Comparison of ENCODE assay signal across 22 cellular contexts in genomic region chr1:111491070-111491469, GRCh38. TPM values are rescaled to one million over a fixed set of nuclear protein-coding genes. Genes with fewer than 3 reads are reported as not detected.
"Had no signal": no experiment of that assay in that cellular context is flagged by ENCODE, and none has a peak within 500 bp of the region (broad histone marks: within the 10 kb centered on the region; RNA-seq: fewer than 3 reads in every experiment).

No MANE protein-coding gene starts in this region.

- H3K36me3 Mint-ChIP-seq: T-cell had no signal

- H3K4me3 Mint-ChIP-seq: activated CD4-positive, alpha-beta T cell treated with anti-CD3 and anti-CD28 coated beads, Interleukin-2, amount 10 ng/mL, durations not matched to agents 24 days and 14 days; activated CD8-positive, alpha-beta T cell treated with anti-CD3 and anti-CD28 coated beads, Interleukin-2, amount 10 ng/mL, durations not matched to agents 7 days and 5 days; activated naive CD4-positive, alpha-beta T cell treated with anti-CD3 and anti-CD28 coated beads, Interleukin-2, amount 10 ng/mL, durations not matched to agents 7 days and 5 days; natural killer cell treated with Interleukin-12 subunit alpha and Interleukin-12 subunit beta and Interleukin-15 and Interleukin-18, amount 100 ng/mL, for 72 hours; stimulated activated naive CD8-positive, alpha-beta T cell treated with anti-CD3 and anti-CD28 coated beads, Interleukin-15, amount 100 ng/mL, for 72 hours; T-cell had no signal

- H3K27me3 ChIP-seq: brain microvascular endothelial cell, esophagus squamous epithelium, left lung had no signal

- H3K36me3 ChIP-seq: brain microvascular endothelial cell, esophagus squamous epithelium, left lung, thoracic aorta had no signal

- H3K27ac Mint-ChIP-seq: activated CD4-positive, alpha-beta T cell treated with anti-CD3 and anti-CD28 coated beads, Interleukin-2, amount 10 ng/mL, durations not matched to agents 24 days and 14 days; activated CD8-positive, alpha-beta T cell treated with anti-CD3 and anti-CD28 coated beads, Interleukin-2, amount 10 ng/mL, durations not matched to agents 7 days and 5 days; activated naive CD4-positive, alpha-beta T cell treated with anti-CD3 and anti-CD28 coated beads, Interleukin-2, amount 10 ng/mL, durations not matched to agents 7 days and 5 days; natural killer cell treated with Interleukin-12 subunit alpha and Interleukin-12 subunit beta and Interleukin-15 and Interleukin-18, amount 100 ng/mL, for 72 hours; stimulated activated naive CD8-positive, alpha-beta T cell treated with anti-CD3 and anti-CD28 coated beads, Interleukin-15, amount 100 ng/mL, for 72 hours; T-cell had no signal

- H3K4me1 ChIP-seq: esophagus squamous epithelium had no signal

- H3K9me3 ChIP-seq: esophagus squamous epithelium, left lung, thoracic aorta had no signal

- H3K4me1 Mint-ChIP-seq: T-cell had no signal

- H3K4me3 ChIP-seq: esophagus squamous epithelium, left lung, skin epidermis, thoracic aorta had no signal

- DNase-seq: activated CD4-positive, alpha-beta T cell treated with anti-CD3 and anti-CD28 coated beads, Interleukin-2, amount 10 ng/mL, durations not matched to agents 24 days and 14 days; activated CD4-positive, CD25-positive, alpha-beta regulatory T cell; activated CD8-positive, alpha-beta memory T cell treated with anti-CD3 and anti-CD28 coated beads, Interleukin-2, amount 50 U/mL, for 48 hours; activated CD8-positive, alpha-beta T cell treated with anti-CD3 and anti-CD28 coated beads, Interleukin-2, amount 10 ng/mL, durations not matched to agents 7 days and 5 days; activated effector memory CD4-positive, alpha-beta T cell treated with Interleukin-2 at 50 U/mL for 16 hours; activated naive CD4-positive, alpha-beta T cell treated with anti-CD3 and anti-CD28 coated beads, Interleukin-2, amount 10 ng/mL, durations not matched to agents 7 days and 5 days; activated T-cell treated with anti-CD3 and anti-CD28 coated beads, Interleukin-2, amount 50 U/mL, for 48 hours; aorta; brain microvascular endothelial cell; cortex of kidney; effector memory CD4-positive, alpha-beta T cell; esophagus squamous epithelium; islet precursor cell; left lung; mesenchymal stem cell; SIG-M5; stimulated activated naive CD8-positive, alpha-beta T cell treated with anti-CD3 and anti-CD28 coated beads, Interleukin-15, amount 100 ng/mL, for 72 hours; T-cell had no signal

- H3K27me3 Mint-ChIP-seq: natural killer cell treated with Interleukin-12 subunit alpha and Interleukin-12 subunit beta and Interleukin-15 and Interleukin-18, amount 100 ng/mL, for 72 hours; stimulated activated naive CD8-positive, alpha-beta T cell treated with anti-CD3 and anti-CD28 coated beads, Interleukin-15, amount 100 ng/mL, for 72 hours; T-cell had no signal

- H3K27ac ChIP-seq: brain microvascular endothelial cell had no signal

RNA-seq across cellular contexts. Expression of gene ADORA3, which starts 12.4 kb away (rescaled TPM):
- total RNA-seq: activated CD4-positive, alpha-beta T cell treated with anti-CD3 and anti-CD28 coated beads, Interleukin-2, amount 10 ng/mL, durations not matched to agents 24 days and 14 days; natural killer cell treated with Interleukin-12 subunit alpha and Interleukin-12 subunit beta and Interleukin-15 and Interleukin-18, amount 100 ng/mL, for 72 hours had no signal
- polyA plus RNA-seq: endothelial cell of umbilical vein had no signal

RNA-seq across cellular contexts. Expression of gene TMIGD3, which starts 12.4 kb away (rescaled TPM):
- total RNA-seq: activated CD4-positive, alpha-beta T cell treated with anti-CD3 and anti-CD28 coated beads, Interleukin-2, amount 10 ng/mL, durations not matched to agents 24 days and 14 days; activated CD8-positive, alpha-beta T cell treated with anti-CD3 and anti-CD28 coated beads, Interleukin-2, amount 10 ng/mL, durations not matched to agents 7 days and 5 days; natural killer cell treated with Interleukin-12 subunit alpha and Interleukin-12 subunit beta and Interleukin-15 and Interleukin-18, amount 100 ng/mL, for 72 hours; T-cell had no signal
